Comparison of ENCODE assay signal across 31 cellular contexts in the genomic region with DNA sequence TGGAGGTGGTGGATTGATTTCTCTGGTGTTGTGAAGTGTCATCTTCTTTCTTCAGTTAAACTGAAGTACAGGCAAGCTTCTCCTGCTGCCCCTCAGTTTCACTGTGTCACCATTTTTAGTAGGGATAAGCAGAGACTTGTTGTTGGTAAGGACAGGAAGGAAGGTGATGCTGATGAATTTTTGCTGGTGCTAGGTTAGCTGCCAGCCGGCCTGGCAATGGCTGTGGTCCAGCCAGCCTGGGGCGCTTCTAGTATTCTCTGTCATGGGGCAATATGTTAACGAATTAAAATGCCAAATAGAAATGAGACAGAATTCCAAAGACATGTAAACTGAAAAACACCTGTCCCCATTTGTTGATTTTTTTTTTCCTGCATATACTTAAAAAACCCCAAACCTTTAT.
"Had no signal": no experiment of that assay in that cellular context is flagged by ENCODE, and none has a peak within 500 bp of the region (broad histone marks: within the 10 kb centered on the region; RNA-seq: fewer than 3 reads in every experiment).

No MANE protein-coding gene starts in this region.

- H3K36me3 ChIP-seq: breast epithelium, heart left ventricle, left lung, lower lobe of right lung, ovary, vagina had no signal

- H3K4me3 Mint-ChIP-seq: activated CD8-positive, alpha-beta T cell treated with anti-CD3 and anti-CD28 coated beads for 36 hours; central memory CD8-positive, alpha-beta T cell; effector memory CD8-positive, alpha-beta T cell; immature natural killer cell; natural killer cell treated with Interleukin-12 subunit alpha and Interleukin-12 subunit beta and Interleukin-15 and Interleukin-18, amount 100 ng/mL, for 72 hours; stimulated activated effector memory CD8-positive, alpha-beta T cell treated with anti-CD3 and anti-CD28 coated beads, Interleukin-12 subunit alpha, Interleukin-12 subunit beta, amount 100 ng/mL, for 72 hours; stimulated activated naive CD8-positive, alpha-beta T cell treated with anti-CD3 and anti-CD28 coated beads, Interleukin-15, Interleukin-2, amounts not matched to agents 100 ng/mL and 50 ng/mL, for 24 hours; type B pancreatic cell had no signal

- H3K4me1 Mint-ChIP-seq: central memory CD8-positive, alpha-beta T cell; stimulated activated effector memory CD8-positive, alpha-beta T cell treated with anti-CD3 and anti-CD28 coated beads, Interleukin-12 subunit alpha, Interleukin-12 subunit beta, amount 100 ng/mL, for 72 hours had no signal

- DNase-seq: activated CD4-positive, alpha-beta T cell treated with anti-CD3 and anti-CD28 coated beads for 1 hour; activated CD4-positive, alpha-beta T cell treated with anti-CD3 and anti-CD28 coated beads, Interleukin-2, amount 50 U/mL, for 1 hour; activated CD8-positive, alpha-beta T cell treated with anti-CD3 and anti-CD28 coated beads for 36 hours; activated naive CD4-positive, alpha-beta T cell; activated T-cell treated with anti-CD3 and anti-CD28 coated beads, Interleukin-2, amount 50 U/mL, for 48 hours; effector memory CD8-positive, alpha-beta T cell; foreskin fibroblast; heart left ventricle; hypothalamus; immature natural killer cell; left lung; lower lobe of right lung; mucosa of descending colon; ovary; retina; stimulated activated CD4-positive, alpha-beta T cell treated with anti-CD3 and anti-CD28 coated beads, Interleukin-12 subunit alpha, Interleukin-12 subunit beta, amount 100 ng/mL, for 4 hours; stimulated activated CD4-positive, alpha-beta T cell treated with anti-CD3 and anti-CD28 coated beads, Interleukin-4, amount 100 ng/mL, for 24 hours; T-helper 2 cell had no signal

- H3K4me1 ChIP-seq: breast epithelium, heart left ventricle, left lung, lower lobe of right lung had no signal

- H3K4me3 ChIP-seq: breast epithelium, coronary artery, heart left ventricle, left lung, lower lobe of right lung, mucosa of descending colon, ovary, skin epidermis, vagina had no signal

- H3K27ac ChIP-seq: coronary artery, heart left ventricle, left lung, lower lobe of right lung, ovary, skin epidermis, vagina had no signal

- H3K27ac Mint-ChIP-seq: activated CD8-positive, alpha-beta T cell treated with anti-CD3 and anti-CD28 coated beads for 36 hours; activated naive CD4-positive, alpha-beta T cell treated with anti-CD3 and anti-CD28 coated beads, Interleukin-2, amount 50 U/mL, for 72 hours; effector memory CD8-positive, alpha-beta T cell; immature natural killer cell; natural killer cell treated with Interleukin-12 subunit alpha and Interleukin-12 subunit beta and Interleukin-15 and Interleukin-18, amount 100 ng/mL, for 72 hours; progenitor cell of endocrine pancreas; stimulated activated effector memory CD8-positive, alpha-beta T cell treated with anti-CD3 and anti-CD28 coated beads, Interleukin-12 subunit alpha, Interleukin-12 subunit beta, amount 100 ng/mL, for 72 hours; stimulated activated naive CD8-positive, alpha-beta T cell treated with anti-CD3 and anti-CD28 coated beads, Interleukin-15, Interleukin-2, amounts not matched to agents 100 ng/mL and 50 ng/mL, for 24 hours; type B pancreatic cell had no signal

- H3K9me3 ChIP-seq: breast epithelium, heart left ventricle, left lung, lower lobe of right lung, mucosa of descending colon, ovary, vagina had no signal

- H3K27me3 ChIP-seq: breast epithelium, heart left ventricle, left lung, ovary, vagina had no signal

- H3K27me3 Mint-ChIP-seq: central memory CD8-positive, alpha-beta T cell; effector memory CD8-positive, alpha-beta T cell; natural killer cell treated with Interleukin-12 subunit alpha and Interleukin-12 subunit beta and Interleukin-15 and Interleukin-18, amount 100 ng/mL, for 72 hours; progenitor cell of endocrine pancreas; stimulated activated naive CD8-positive, alpha-beta T cell treated with anti-CD3 and anti-CD28 coated beads, Interleukin-15, Interleukin-2, amounts not matched to agents 100 ng/mL and 50 ng/mL, for 24 hours; type B pancreatic cell had no signal

- H3K9me3 Mint-ChIP-seq: type B pancreatic cell had no signal

- ATAC-seq: activated CD8-positive, alpha-beta T cell treated with anti-CD3 and anti-CD28 coated beads for 36 hours; activated naive CD4-positive, alpha-beta T cell treated with anti-CD3 and anti-CD28 coated beads, Interleukin-2, amount 50 U/mL, for 72 hours; effector memory CD8-positive, alpha-beta T cell; esophagus mucosa; heart left ventricle; left lung; lower lobe of right lung; mucosa of descending colon; natural killer cell treated with Interleukin-12 subunit alpha and Interleukin-12 subunit beta and Interleukin-15 and Interleukin-18, amount 100 ng/mL, for 72 hours; sciatic nerve; stimulated activated effector memory CD8-positive, alpha-beta T cell treated with anti-CD3 and anti-CD28 coated beads, Interleukin-12 subunit alpha, Interleukin-12 subunit beta, amount 100 ng/mL, for 72 hours had no signal

- H3K36me3 Mint-ChIP-seq: activated naive CD4-positive, alpha-beta T cell treated with anti-CD3 and anti-CD28 coated beads, Interleukin-2, amount 50 U/mL, for 72 hours; immature natural killer cell; natural killer cell treated with Interleukin-12 subunit alpha and Interleukin-12 subunit beta and Interleukin-15 and Interleukin-18, amount 100 ng/mL, for 72 hours; stimulated activated effector memory CD8-positive, alpha-beta T cell treated with anti-CD3 and anti-CD28 coated beads, Interleukin-12 subunit alpha, Interleukin-12 subunit beta, amount 100 ng/mL, for 72 hours; type B pancreatic cell had no signal
